In the genomic region with DNA sequence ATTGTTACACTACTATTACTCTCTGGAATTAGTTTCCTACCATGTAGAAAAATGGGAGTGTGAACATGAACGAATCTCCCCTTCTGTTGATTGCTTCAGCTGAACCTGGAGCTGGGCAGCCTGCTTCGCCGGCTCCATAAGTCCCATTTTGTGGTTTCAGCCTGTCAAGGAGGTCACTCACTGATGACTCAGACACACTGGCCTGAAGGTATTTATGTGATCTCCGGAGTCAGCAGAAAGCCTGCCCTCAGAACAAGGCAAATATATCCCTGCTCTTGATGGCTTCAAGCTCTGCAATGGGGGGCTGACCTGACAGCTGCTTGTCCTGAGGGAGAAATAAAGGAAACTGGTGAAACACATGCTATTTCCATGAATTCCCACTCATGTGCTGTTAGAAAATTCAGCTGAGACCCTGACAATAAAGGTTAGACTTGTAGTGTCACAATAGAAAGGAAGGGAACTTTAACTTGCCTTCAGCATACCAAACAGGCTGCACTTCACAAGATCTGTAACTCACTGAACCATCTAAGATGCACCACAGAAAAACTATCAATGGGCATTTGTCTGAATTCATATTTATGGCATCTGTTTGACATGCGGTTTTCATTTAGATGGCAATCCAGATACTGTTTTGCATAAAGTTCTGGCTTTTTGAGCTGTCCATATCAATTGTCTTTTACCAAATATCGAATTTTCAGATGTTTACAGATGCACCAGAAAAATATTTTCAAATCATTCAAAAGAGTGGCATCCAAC, we compare ENCODE assay signal across 12 cellular contexts.
DNase-seq lines count a peak whose midpoint lies in the region; ATAC-seq, FAIRE-seq and TF ChIP-seq lines count a peak whose summit lies in the region.
"Had no signal": no experiment of that assay in that cellular context is flagged by ENCODE, and none has a peak within 500 bp of the region (broad histone marks: within the 10 kb centered on the region; RNA-seq: fewer than 3 reads in every experiment).

No MANE protein-coding gene starts in this region.

- H3K27me3 Mint-ChIP-seq in stimulated activated naive CD8-positive, alpha-beta T cell treated with anti-CD3 and anti-CD28 coated beads, Interleukin-15, amount 100 ng/mL, for 72 hours: no peaks in the 10 kb centered on the region

- peaks cover 3 to 12% of the 10 kb centered on the region in 2 donors for H3K9me3 Mint-ChIP-seq in stimulated activated naive CD8-positive, alpha-beta T cell treated with anti-CD3 and anti-CD28 coated beads, Interleukin-15, amount 100 ng/mL, for 72 hours
- H3K9me3 Mint-ChIP-seq: activated naive CD4-positive, alpha-beta T cell treated with anti-CD3 and anti-CD28 coated beads, Interleukin-2, amount 50 U/mL, for 24 hours had no signal

- no peaks in the 10 kb centered on the region for H3K79me2 ChIP-seq in K562 (ENCODE audit: control insufficient read depth, insufficient read depth, low read length)

- peaks cover 8% of the 10 kb centered on the region for H3K4me1 ChIP-seq in BE2C
- no peaks in the 10 kb centered on the region; a peak in 1 of 5 replicates for H3K4me1 ChIP-seq in K562 (replicated peaks in 1 of 2; ENCODE audit: control insufficient read depth in 2 of 2, insufficient read depth in 2 of 2, low read length in 2 of 2)
- H3K4me1 ChIP-seq in tibial artery: peaks cover 0 to 29% (median 16%) of the 10 kb centered on the region in 4 donors

- CTCF ChIA-PET in K562 (lab: Yijun Ruan, JAX; ENCODE audit: low intra/inter-chr PET ratio): no interaction called here

- POLR2A ChIA-PET in K562 (lab: Yijun Ruan, JAX): no interaction called here

- H3K36me3 ChIP-seq in BE2C (no peaks in the 10 kb centered on the region), K562 (ENCODE audit: control insufficient read depth, insufficient read depth, low read length) (no peaks in the 10 kb centered on the region), tibial artery (no peaks in the 10 kb centered on the region)

- no peak overlapping the region for H3K27ac ChIP-seq in K562 (ENCODE audit: extremely low read depth, low read depth, low read length)
- H3K27ac ChIP-seq in tibial artery: peak overlapping the region in 1 of 2 donors; percentile 23

- no peak overlapping the region for H2AFZ ChIP-seq in K562 (ENCODE audit: low read depth, low read length)

- BruUV-seq in K562 (replicated peaks; lab: Mats Ljungman, UMichigan): no TSS peak

- H3K4me3 ChIP-seq in BE2C (ENCODE audit: low read depth, low read length): no peak overlapping the region
- H3K4me3 ChIP-seq in K562: no peak overlapping the region
- H3K4me3 ChIP-seq in tibial artery: no peak overlapping the region

- in situ Hi-C loops in K562 (cut with MboI): no loop called here

- peak overlapping the region; percentile 21; the same call in 1 of the 2 replicates for H3K4me2 ChIP-seq in K562 (ENCODE audit: insufficient read depth, low read length)

- no peak for TF ChIP-seq POLR2A in K562 (conservative IDR thresholded peaks at IDR 0.05)

- no peak for TF ChIP-seq EP300 in K562 (IDR thresholded peaks at IDR 0.05; ENCODE audit: low read length)

- ATAC-seq in K562 (peak; percentile 80), GM19397 (IDR thresholded peaks at IDR 0.05; ENCODE audit: unreplicated experiment) (no peak)
- ATAC-seq in stimulated activated naive CD8-positive, alpha-beta T cell treated with anti-CD3 and anti-CD28 coated beads, Interleukin-15, amount 100 ng/mL, for 72 hours: no peak

- H3K9me3 ChIP-seq in BE2C (no peaks in the 10 kb centered on the region), K562 (replicated peaks; ENCODE audit: control insufficient read depth, insufficient read depth, low read depth, low read length) (no peaks in the 10 kb centered on the region), tibial artery (no peaks in the 10 kb centered on the region)

- H3K27me3 ChIP-seq in BE2C (no peaks in the 10 kb centered on the region), K562 (ENCODE audit: control insufficient read depth in 2 of 2, insufficient read depth in 2 of 2, low read length in 2 of 2) (no peaks in the 10 kb centered on the region), tibial artery (no peaks in the 10 kb centered on the region)

- H3K4me1 Mint-ChIP-seq in stimulated activated naive CD8-positive, alpha-beta T cell treated with anti-CD3 and anti-CD28 coated beads, Interleukin-15, amount 100 ng/mL, for 72 hours: no peaks in the 10 kb centered on the region
- H3K4me1 Mint-ChIP-seq: activated naive CD4-positive, alpha-beta T cell treated with anti-CD3 and anti-CD28 coated beads, Interleukin-2, amount 50 U/mL, for 24 hours had no signal

- DNase-seq in BE2C: peak; percentile 37
- DNase-seq in M059J (ENCODE audit: low read depth): peak; percentile 99
- DNase-seq in K562 (ENCODE audit: extremely low read depth in 1 of 4, low spot score in 3 of 4): peak in 3 of 4 experiments; percentile 8 to 40 (median 33)
- DNase-seq in kidney tubule cell (ENCODE audit: low spot score): peak; percentile 90
- DNase-seq in stimulated activated naive CD8-positive, alpha-beta T cell treated with anti-CD3 and anti-CD28 coated beads, Interleukin-15, amount 100 ng/mL, for 72 hours: no peak
- no peak for DNase-seq in GM19238 (ENCODE audit: insufficient read length, low spot score)
- DNase-seq in tibial artery: no peak
- DNase-seq: NCI-H146, nucleus accumbens had no signal

- FAIRE-seq in K562 (lab: Jason Lieb, UNC): peak; percentile 66
- FAIRE-seq: D721Med had no signal

- TF ChIP-seq CTCF in BE2C (IDR thresholded peaks at IDR 0.05; ENCODE audit: low read depth, low read length) (no peak), K562 (IDR thresholded peaks at IDR 0.05 in 2 of 3, conservative IDR thresholded peaks at IDR 0.05 in 1 of 3; ENCODE audit: insufficient read depth in 2 of 3, low read depth in 1 of 3, low read length in 3 of 3) (no peak), tibial artery (IDR thresholded peaks at IDR 0.05) (no peak)

- no peaks in the 10 kb centered on the region for H4K20me1 ChIP-seq in K562 (replicated peaks; ENCODE audit: control insufficient read depth, insufficient read depth, low read length)

- no peak overlapping the region for H3K27ac Mint-ChIP-seq in stimulated activated naive CD8-positive, alpha-beta T cell treated with anti-CD3 and anti-CD28 coated beads, Interleukin-15, amount 100 ng/mL, for 72 hours
- H3K27ac Mint-ChIP-seq: activated naive CD4-positive, alpha-beta T cell treated with anti-CD3 and anti-CD28 coated beads, Interleukin-2, amount 50 U/mL, for 24 hours had no signal

- intact Hi-C loops in K562 (cut with micrococcal nuclease): no loop called here
- intact Hi-C loops in tibial artery (cut with DNase I; ENCODE audit: low total_unique reads): no loop called here

- H3K4me3 Mint-ChIP-seq in stimulated activated naive CD8-positive, alpha-beta T cell treated with anti-CD3 and anti-CD28 coated beads, Interleukin-15, amount 100 ng/mL, for 72 hours: no peak overlapping the region
- H3K4me3 Mint-ChIP-seq: activated naive CD4-positive, alpha-beta T cell treated with anti-CD3 and anti-CD28 coated beads, Interleukin-2, amount 50 U/mL, for 24 hours had no signal

- TF ChIP-seq RAD21 in K562 (CRISPR knock-in tag; conservative IDR thresholded peaks at IDR 0.05 in 1 of 2, IDR thresholded peaks at IDR 0.05 in 1 of 2): no peak

- no peaks in the 10 kb centered on the region for H3K9me1 ChIP-seq in K562 (ENCODE audit: control insufficient read depth, insufficient read depth, low read length)

- no peak overlapping the region for H3K9ac ChIP-seq in K562 (ENCODE audit: insufficient read depth in 1 of 2, low read depth in 2 of 2, low read length in 2 of 2)

- WGBS in K562 (ENCODE audit: insufficient coverage, low coverage, missing lambda C conversion rate): 0% methylated on average over 6 of the region's 6 CpGs

TF ChIP-seq in K562, 482 proteins besides CTCF, POLR2A, EP300 and RAD21 (continues in another document):
- TF ChIP-seq JUN (IDR thresholded peaks at IDR 0.05; ENCODE audit: borderline replicate concordance, low read depth, low read length): 0 out of 2 replicates have a peak, but pooled peaks have one; percentile 22
- no peak for TF ChIP-seq JUN (CRISPR knock-in tag; IDR thresholded peaks at IDR 0.05; ENCODE audit: borderline replicate concordance)
- TF ChIP-seq ZNF282 (CRISPR knock-in tag; IDR thresholded peaks at IDR 0.05): no peak
- 0 out of 2 replicates have a peak, but pooled peaks have one; percentile 42 for TF ChIP-seq MAFG (tag; conservative IDR thresholded peaks at IDR 0.05)
- TF ChIP-seq FOSL1 (tag; conservative IDR thresholded peaks at IDR 0.05): peak; percentile 88
- peak; percentile 43 for TF ChIP-seq MEIS2 (IDR thresholded peaks at IDR 0.05; ENCODE audit: partially characterized antibody)
- no peak for TF ChIP-seq SOX6 (IDR thresholded peaks at IDR 0.05)
- peak; percentile 53 for TF ChIP-seq MAFK (IDR thresholded peaks at IDR 0.05; ENCODE audit: low read length)
- peak; percentile 60 for TF ChIP-seq ZNF316 (IDR thresholded peaks at IDR 0.05)
- no peak for TF ChIP-seq ZNF24 (IDR thresholded peaks at IDR 0.05)
- peak; percentile 66 for TF ChIP-seq ATF3 (IDR thresholded peaks at IDR 0.05)
- TF ChIP-seq ATF3 (CRISPR knock-in tag; conservative IDR thresholded peaks at IDR 0.05): no peak
- peak; percentile 78 for TF ChIP-seq JUND (IDR thresholded peaks at IDR 0.05; ENCODE audit: borderline replicate concordance, low read depth, low read length)
- peak; percentile 87; the same call in 1 of the 3 replicates for TF ChIP-seq JUND (tag; IDR thresholded peaks at IDR 0.05; ENCODE audit: borderline replicate concordance, low read depth, low read length)
- TF ChIP-seq MAFF (IDR thresholded peaks at IDR 0.05; ENCODE audit: low read length): no peak
- no peak for TF ChIP-seq FOXA1 (IDR thresholded peaks at IDR 0.05; ENCODE audit: borderline replicate concordance)
- TF ChIP-seq PKNOX1 (IDR thresholded peaks at IDR 0.05): 0 out of 2 replicates have a peak, but pooled peaks have one; percentile 13

Comparison
In these comparisons a context has a peak if more than half of its experiments do, and no peak if none do; other contexts are left out.
1. DNase-seq: peak in BE2C (single experiment), M059J (single experiment), K562 (3 of 4) and kidney tubule cell (single experiment); none in stimulated activated naive CD8-positive, alpha-beta T cell treated with anti-CD3 and anti-CD28 coated beads, Interleukin-15, amount 100 ng/mL, for 72 hours (0 of 2), GM19238 (single experiment) and tibial artery (0 of 2).